23 cellular contexts compared by ENCODE assay signal in the genomic region with DNA sequence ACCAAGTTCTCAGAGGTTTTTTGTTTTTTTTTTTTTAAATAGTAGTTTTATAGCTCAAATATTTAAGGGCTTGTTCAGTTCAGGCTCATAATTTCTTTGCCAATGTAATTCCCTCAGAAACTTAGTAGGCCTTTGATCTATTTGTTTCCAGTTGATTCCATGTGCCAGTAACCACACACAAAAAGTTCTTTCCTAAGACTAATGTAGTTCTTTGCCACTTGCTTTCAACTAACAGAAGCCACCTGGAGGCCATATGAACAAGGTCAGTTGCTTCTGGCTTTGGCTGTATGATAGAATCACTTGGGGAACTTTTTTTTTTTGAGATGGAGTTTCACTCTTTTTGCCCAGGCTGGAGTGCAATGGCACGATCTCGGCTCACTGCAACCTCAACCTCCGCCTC.
"Had no signal": no experiment of that assay in that cellular context is flagged by ENCODE, and none has a peak within 500 bp of the region (broad histone marks: within the 10 kb centered on the region; RNA-seq: fewer than 3 reads in every experiment).

No MANE protein-coding gene starts in this region.

- H3K27me3 ChIP-seq: colonic mucosa, esophagus muscularis mucosa, neutrophil, pancreas, right lobe of liver, tibial nerve, upper lobe of left lung, uterus had no signal

- H3K27me3 Mint-ChIP-seq: dendritic cell treated with granulocyte-macrophage colony-stimulating factor and Interleukin-4, amounts not matched to agents 40 ng/mL and 50 ng/mL, for 4 days; memory B cell; stimulated activated naive B cell treated with anti-CD40 and anti-IgM and Interleukin-4, amounts not matched to agents 10 μg/mL and 1 μg/mL and 100 μg/mL, for 72 hours; stimulated activated naive CD8-positive, alpha-beta T cell treated with anti-CD3 and anti-CD28 coated beads, Interleukin-15, Interleukin-2, amounts not matched to agents 100 ng/mL and 50 ng/mL, for 24 hours had no signal

- H3K4me1 Mint-ChIP-seq: memory B cell; stimulated activated naive B cell treated with anti-CD40 and anti-IgM and Interleukin-4, amounts not matched to agents 10 μg/mL and 1 μg/mL and 100 μg/mL, for 72 hours had no signal

- ATAC-seq: left lobe of liver; natural killer cell; pancreas; right lobe of liver; stimulated activated naive B cell treated with anti-CD40 and anti-IgM and Interleukin-4, amounts not matched to agents 10 μg/mL and 1 μg/mL and 100 μg/mL, for 72 hours had no signal

- FAIRE-seq: endothelial cell of umbilical vein, keratinocyte, pancreas, small intestine had no signal

- H3K27ac Mint-ChIP-seq: dendritic cell treated with granulocyte-macrophage colony-stimulating factor and Interleukin-4, amounts not matched to agents 40 ng/mL and 50 ng/mL, for 4 days; memory B cell; natural killer cell; stimulated activated naive B cell treated with anti-CD40 and anti-IgM and Interleukin-4, amounts not matched to agents 10 μg/mL and 1 μg/mL and 100 μg/mL, for 72 hours; stimulated activated naive CD8-positive, alpha-beta T cell treated with anti-CD3 and anti-CD28 coated beads, Interleukin-15, Interleukin-2, amounts not matched to agents 100 ng/mL and 50 ng/mL, for 24 hours had no signal

- H3K36me3 ChIP-seq: colonic mucosa, neutrophil, pancreas, right lobe of liver, thoracic aorta, upper lobe of left lung, uterus had no signal

- H3K27ac ChIP-seq: colonic mucosa, esophagus muscularis mucosa, neutrophil, pancreas, right lobe of liver, thoracic aorta, tibial nerve, upper lobe of left lung, uterus had no signal

- H3K9me3 ChIP-seq: colonic mucosa, esophagus muscularis mucosa, neutrophil, pancreas, right lobe of liver, thoracic aorta, tibial nerve, upper lobe of left lung, uterus had no signal

- H3K4me3 Mint-ChIP-seq: dendritic cell treated with granulocyte-macrophage colony-stimulating factor and Interleukin-4, amounts not matched to agents 40 ng/mL and 50 ng/mL, for 4 days; memory B cell; natural killer cell; stimulated activated naive B cell treated with anti-CD40 and anti-IgM and Interleukin-4, amounts not matched to agents 10 μg/mL and 1 μg/mL and 100 μg/mL, for 72 hours; stimulated activated naive CD8-positive, alpha-beta T cell treated with anti-CD3 and anti-CD28 coated beads, Interleukin-15, Interleukin-2, amounts not matched to agents 100 ng/mL and 50 ng/mL, for 24 hours had no signal

- H3K36me3 Mint-ChIP-seq: natural killer cell had no signal

- DNase-seq: colonic mucosa; effector CD8-positive, alpha-beta T cell; foreskin melanocyte; natural killer cell; pancreas; right lobe of liver; small intestine; stimulated activated CD4-positive, alpha-beta T cell treated with anti-CD3 and anti-CD28 coated beads, Interleukin-15, amount 100 ng/mL, for 24 hours; stimulated activated CD4-positive, alpha-beta T cell treated with anti-CD3 and anti-CD28 coated beads, Interleukin-2, amount 100 ng/mL, for 48 hours; stimulated activated naive B cell treated with anti-CD40 and anti-IgM and Interleukin-4, amounts not matched to agents 10 μg/mL and 1 μg/mL and 100 μg/mL, for 72 hours; uterus had no signal

- H3K4me3 ChIP-seq: colonic mucosa, esophagus muscularis mucosa, lung, pancreas, right lobe of liver, thoracic aorta, tibial nerve, upper lobe of left lung, uterus had no signal

- H3K4me1 ChIP-seq: colonic mucosa, esophagus muscularis mucosa, pancreas, right lobe of liver, uterus had no signal

- H3K9me3 Mint-ChIP-seq: dendritic cell treated with granulocyte-macrophage colony-stimulating factor and Interleukin-4, amounts not matched to agents 40 ng/mL and 50 ng/mL, for 4 days; memory B cell; natural killer cell; stimulated activated naive B cell treated with anti-CD40 and anti-IgM and Interleukin-4, amounts not matched to agents 10 μg/mL and 1 μg/mL and 100 μg/mL, for 72 hours; stimulated activated naive CD8-positive, alpha-beta T cell treated with anti-CD3 and anti-CD28 coated beads, Interleukin-15, Interleukin-2, amounts not matched to agents 100 ng/mL and 50 ng/mL, for 24 hours had no signal
